In genomic region chr6:6960571-6961251, GRCh38 we compare ENCODE assay signal across 1 cellular context.
TF ChIP-seq lines count a peak whose summit lies in the region.

No MANE protein-coding gene starts in this region.

TF ChIP-seq in K562, 482 proteins besides CTCF, POLR2A, EP300 and RAD21 (continued from another document):
- TF ChIP-seq STAT6 (CRISPR knock-in tag; IDR thresholded peaks at IDR 0.05) (no peak), CHD4 (IDR thresholded peaks at IDR 0.05; ENCODE audit: insufficient read depth, insufficient replicate concordance, low read depth, low read length, poor library complexity, severe bottlenecking) (peak; percentile 87), HDAC1 (IDR thresholded peaks at IDR 0.05) (no peak)
TF ChIP-seq in K562: peak in this region for 11.
